Comparison of ENCODE assay signal across 29 cellular contexts in the genomic region with DNA sequence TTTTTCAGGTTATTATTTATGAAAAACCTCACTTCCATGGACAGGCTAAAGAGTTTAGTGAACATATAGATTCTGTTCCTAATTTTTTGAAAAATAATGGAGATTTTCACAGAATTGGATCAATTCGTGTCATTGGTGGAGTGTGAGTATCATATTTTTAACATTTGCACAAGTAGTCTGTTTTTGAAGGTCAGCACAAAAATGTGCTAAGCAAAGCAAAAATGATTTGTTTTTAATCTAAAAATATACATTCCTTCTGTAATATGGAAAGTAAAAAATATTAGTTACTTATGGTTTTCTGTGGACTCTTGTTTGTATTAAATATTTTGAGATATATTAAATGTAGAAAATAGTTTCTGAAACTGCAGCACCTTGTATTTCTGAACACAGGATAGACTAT.
"Had no signal": no experiment of that assay in that cellular context is flagged by ENCODE, and none has a peak within 500 bp of the region (broad histone marks: within the 10 kb centered on the region; RNA-seq: fewer than 3 reads in every experiment).

No MANE protein-coding gene starts in this region.

- H3K9me3 ChIP-seq: stomach, suprapubic skin, testis, thoracic aorta, thyroid gland, tibial artery, tibial nerve, transverse colon, upper lobe of left lung, upper lobe of right lung, uterus, vagina had no signal

- H3K9me3 Mint-ChIP-seq: stimulated activated effector memory CD8-positive, alpha-beta T cell treated with anti-CD3 and anti-CD28 coated beads, Interleukin-12 subunit alpha, Interleukin-12 subunit beta, amount 100 ng/mL, for 72 hours; stimulated activated memory B cell treated with anti-CD40 and anti-IgM and Interleukin-4, amounts not matched to agents 10 μg/mL and 1 μg/mL and 100 μg/mL, for 72 hours; stimulated activated naive B cell treated with anti-CD40 and anti-IgM and Interleukin-4, amounts not matched to agents 10 μg/mL and 1 μg/mL and 100 μg/mL, for 72 hours; stimulated activated naive CD8-positive, alpha-beta T cell treated with anti-CD3 and anti-CD28 coated beads, Interleukin-15, amount 100 ng/mL, for 72 hours; stimulated activated naive CD8-positive, alpha-beta T cell treated with anti-CD3 and anti-CD28 coated beads, Interleukin-15, Interleukin-2, amounts not matched to agents 100 ng/mL and 50 ng/mL, for 24 hours; type B pancreatic cell had no signal

- H3K4me1 ChIP-seq: stomach, suprapubic skin, testis, thyroid gland, tibial artery, tibial nerve, transverse colon, upper lobe of left lung, upper lobe of right lung, uterus, vagina had no signal

- H3K27me3 Mint-ChIP-seq: stimulated activated memory B cell treated with anti-CD40 and anti-IgM and Interleukin-4, amounts not matched to agents 10 μg/mL and 1 μg/mL and 100 μg/mL, for 72 hours; stimulated activated naive B cell treated with anti-CD40 and anti-IgM and Interleukin-4, amounts not matched to agents 10 μg/mL and 1 μg/mL and 100 μg/mL, for 72 hours; stimulated activated naive CD8-positive, alpha-beta T cell treated with anti-CD3 and anti-CD28 coated beads, Interleukin-15, amount 100 ng/mL, for 72 hours; stimulated activated naive CD8-positive, alpha-beta T cell treated with anti-CD3 and anti-CD28 coated beads, Interleukin-15, Interleukin-2, amounts not matched to agents 100 ng/mL and 50 ng/mL, for 24 hours; type B pancreatic cell had no signal

- ATAC-seq: stimulated activated effector memory CD8-positive, alpha-beta T cell treated with anti-CD3 and anti-CD28 coated beads, Interleukin-12 subunit alpha, Interleukin-12 subunit beta, amount 100 ng/mL, for 72 hours; stimulated activated memory B cell treated with anti-CD40 and anti-IgM and Interleukin-4, amounts not matched to agents 10 μg/mL and 1 μg/mL and 100 μg/mL, for 72 hours; stimulated activated naive B cell treated with anti-CD40 and anti-IgM and Interleukin-4, amounts not matched to agents 10 μg/mL and 1 μg/mL and 100 μg/mL, for 72 hours; stimulated activated naive CD8-positive, alpha-beta T cell treated with anti-CD3 and anti-CD28 coated beads, Interleukin-15, amount 100 ng/mL, for 72 hours; stimulated activated naive CD8-positive, alpha-beta T cell treated with anti-CD3 and anti-CD28 coated beads, Interleukin-15, Interleukin-2, amounts not matched to agents 100 U/mL and 50 U/mL, for 24 hours; upper lobe of right lung had no signal

- H3K36me3 Mint-ChIP-seq: stimulated activated memory B cell treated with anti-CD40 and anti-IgM and Interleukin-4, amounts not matched to agents 10 μg/mL and 1 μg/mL and 100 μg/mL, for 72 hours had no signal

- H3K4me3 Mint-ChIP-seq: stimulated activated effector memory CD8-positive, alpha-beta T cell treated with anti-CD3 and anti-CD28 coated beads, Interleukin-12 subunit alpha, Interleukin-12 subunit beta, amount 100 ng/mL, for 72 hours; stimulated activated memory B cell treated with anti-CD40 and anti-IgM and Interleukin-4, amounts not matched to agents 10 μg/mL and 1 μg/mL and 100 μg/mL, for 72 hours; stimulated activated naive B cell treated with anti-CD40 and anti-IgM and Interleukin-4, amounts not matched to agents 10 μg/mL and 1 μg/mL and 100 μg/mL, for 72 hours; stimulated activated naive CD8-positive, alpha-beta T cell treated with anti-CD3 and anti-CD28 coated beads, Interleukin-15, amount 100 ng/mL, for 72 hours; stimulated activated naive CD8-positive, alpha-beta T cell treated with anti-CD3 and anti-CD28 coated beads, Interleukin-15, Interleukin-2, amounts not matched to agents 100 ng/mL and 50 ng/mL, for 24 hours; type B pancreatic cell had no signal

- FAIRE-seq: urothelium cell line had no signal

- H3K27me3 ChIP-seq: stomach, suprapubic skin, testis, thyroid gland, tibial artery, tibial nerve, transverse colon, upper lobe of left lung, upper lobe of right lung, uterus, vagina had no signal

- H3K4me1 Mint-ChIP-seq: stimulated activated effector memory CD8-positive, alpha-beta T cell treated with anti-CD3 and anti-CD28 coated beads, Interleukin-12 subunit alpha, Interleukin-12 subunit beta, amount 100 ng/mL, for 72 hours; stimulated activated memory B cell treated with anti-CD40 and anti-IgM and Interleukin-4, amounts not matched to agents 10 μg/mL and 1 μg/mL and 100 μg/mL, for 72 hours; stimulated activated naive CD8-positive, alpha-beta T cell treated with anti-CD3 and anti-CD28 coated beads, Interleukin-15, amount 100 ng/mL, for 72 hours had no signal

- H3K4me3 ChIP-seq: stomach, suprapubic skin, testis, thoracic aorta, thyroid gland, tibial artery, tibial nerve, transverse colon, upper lobe of left lung, upper lobe of right lung, uterus, vagina had no signal

- DNase-seq: stimulated activated CD4-positive, alpha-beta T cell treated with anti-CD3 and anti-CD28 coated beads, Interleukin-2, amount 100 ng/mL, for 48 hours; stimulated activated CD4-positive, alpha-beta T cell treated with anti-CD3 and anti-CD28 coated beads, Interleukin-4, amount 100 ng/mL, for 1 hour; stimulated activated CD4-positive, alpha-beta T cell treated with anti-CD3 and anti-CD28 coated beads, Interleukin-4, amount 100 ng/mL, for 24 hours; stimulated activated CD4-positive, alpha-beta T cell treated with anti-CD3 and anti-CD28 coated beads, Interleukin-4, amount 100 ng/mL, for 4 hours; stimulated activated CD8-positive, alpha-beta memory T cell treated with anti-CD3 and anti-CD28 coated beads, Interleukin-4, amount 100 ng/mL, for 48 hours; stimulated activated naive B cell treated with anti-CD40 and anti-IgM and Interleukin-4, amounts not matched to agents 10 μg/mL and 1 μg/mL and 100 μg/mL, for 72 hours; stimulated activated naive CD4-positive, alpha-beta T cell; stimulated activated naive CD4-positive, alpha-beta T cell treated with Interleukin-2 at 50 U/mL for 16 hours; stimulated activated naive CD8-positive, alpha-beta T cell treated with anti-CD3 and anti-CD28 coated beads, Interleukin-15, amount 100 ng/mL, for 72 hours; stimulated activated naive CD8-positive, alpha-beta T cell treated with anti-CD3 and anti-CD28 coated beads, Interleukin-15, Interleukin-2, amounts not matched to agents 100 U/mL and 50 U/mL, for 24 hours; stomach; substantia nigra; testis; thyroid gland; tibial artery; transverse colon; trophoblast cell; upper lobe of left lung; upper lobe of right lung; uterus had no signal

- H3K27ac Mint-ChIP-seq: stimulated activated effector memory CD8-positive, alpha-beta T cell treated with anti-CD3 and anti-CD28 coated beads, Interleukin-12 subunit alpha, Interleukin-12 subunit beta, amount 100 ng/mL, for 72 hours; stimulated activated memory B cell treated with anti-CD40 and anti-IgM and Interleukin-4, amounts not matched to agents 10 μg/mL and 1 μg/mL and 100 μg/mL, for 72 hours; stimulated activated naive B cell treated with anti-CD40 and anti-IgM and Interleukin-4, amounts not matched to agents 10 μg/mL and 1 μg/mL and 100 μg/mL, for 72 hours; stimulated activated naive CD8-positive, alpha-beta T cell treated with anti-CD3 and anti-CD28 coated beads, Interleukin-15, amount 100 ng/mL, for 72 hours; stimulated activated naive CD8-positive, alpha-beta T cell treated with anti-CD3 and anti-CD28 coated beads, Interleukin-15, Interleukin-2, amounts not matched to agents 100 ng/mL and 50 ng/mL, for 24 hours; type B pancreatic cell had no signal

- H3K27ac ChIP-seq: stomach, suprapubic skin, testis, thoracic aorta, thyroid gland, tibial artery, tibial nerve, transverse colon, upper lobe of left lung, upper lobe of right lung, uterus, vagina had no signal

- H3K36me3 ChIP-seq: uterus had no signal
